In genomic region chr15:55824857-55825613, GRCh38 we compare ENCODE assay signal across 1 cellular context.
A peak's percentile ranks its signal among the peaks of the same experiment; 100 is the strongest.
TF ChIP-seq lines count a peak whose summit lies in the region.

No MANE protein-coding gene starts in this region.

TF ChIP-seq in HEK293, 187 proteins besides CTCF, POLR2A, EP300 and RAD21 (continued from another document and continues in another):
- TF ChIP-seq ZNF280D (tag by site-specific recombination; IDR thresholded peaks at IDR 0.05): no peak
- TF ChIP-seq KLF10 (tag by site-specific recombination; IDR thresholded peaks at IDR 0.05): no peak
- TF ChIP-seq ZNF341 (tag by site-specific recombination; IDR thresholded peaks at IDR 0.05; ENCODE audit: low read depth): no peak; the same call in 1 of the 2 replicates
- no peak for TF ChIP-seq ZBTB11 (tag by site-specific recombination; conservative IDR thresholded peaks at IDR 0.05; ENCODE audit: low read depth)
- TF ChIP-seq ZNF416 (tag by site-specific recombination; IDR thresholded peaks at IDR 0.05): no peak
- no peak for TF ChIP-seq ZNF362 (tag by site-specific recombination; IDR thresholded peaks at IDR 0.05)
- TF ChIP-seq ZNF571 (tag by site-specific recombination; IDR thresholded peaks at IDR 0.05): no peak
- TF ChIP-seq HOXA7 (CRISPR knock-in tag; IDR thresholded peaks at IDR 0.05; ENCODE audit: borderline replicate concordance): no peak
- TF ChIP-seq ZNF707 (tag by site-specific recombination; IDR thresholded peaks at IDR 0.05): no peak
- no peak for TF ChIP-seq ZNF692 (tag by site-specific recombination; IDR thresholded peaks at IDR 0.05)
- TF ChIP-seq ZSCAN16 (tag by site-specific recombination; IDR thresholded peaks at IDR 0.05): no peak
- no peak for TF ChIP-seq ZNF777 (tag by site-specific recombination; IDR thresholded peaks at IDR 0.05; ENCODE audit: borderline replicate concordance)
- TF ChIP-seq HIC1 (tag by site-specific recombination; IDR thresholded peaks at IDR 0.05): no peak; the same call in 1 of the 2 replicates
- TF ChIP-seq SP3 (tag by site-specific recombination; IDR thresholded peaks at IDR 0.05): no peak
- TF ChIP-seq ZNF248 (tag by site-specific recombination; IDR thresholded peaks at IDR 0.05): no peak
- TF ChIP-seq ZNF785 (tag by site-specific recombination; IDR thresholded peaks at IDR 0.05): no peak
- TF ChIP-seq ZNF521 (tag by site-specific recombination; IDR thresholded peaks at IDR 0.05): no peak
- TF ChIP-seq ZNF747 (tag by site-specific recombination; IDR thresholded peaks at IDR 0.05): no peak
- no peak for TF ChIP-seq HOXC10 (CRISPR knock-in tag; IDR thresholded peaks at IDR 0.05)
- TF ChIP-seq ZBTB8A (tag by site-specific recombination; IDR thresholded peaks at IDR 0.05): peak; percentile 52; the same call in 1 of the 2 replicates
- TF ChIP-seq ZNF366 (tag by site-specific recombination; conservative IDR thresholded peaks at IDR 0.05): peak; percentile 71
- 0 out of 2 replicates have a peak, but pooled peaks have one; percentile 28 for TF ChIP-seq ZNF501 (tag by site-specific recombination; IDR thresholded peaks at IDR 0.05)
- peak; percentile 85 for TF ChIP-seq OVOL3 (tag by site-specific recombination; IDR thresholded peaks at IDR 0.05)
- no peak for TF ChIP-seq ZNF169 (tag by site-specific recombination; IDR thresholded peaks at IDR 0.05)
- no peak for TF ChIP-seq ZNF473 (tag by site-specific recombination; IDR thresholded peaks at IDR 0.05)
- TF ChIP-seq ZNF132 (tag by site-specific recombination; IDR thresholded peaks at IDR 0.05; ENCODE audit: borderline replicate concordance): no peak
- 0 out of 2 replicates have a peak, but pooled peaks have one; percentile 37 for TF ChIP-seq KLF7 (tag by site-specific recombination; IDR thresholded peaks at IDR 0.05; ENCODE audit: borderline replicate concordance)
- no peak for TF ChIP-seq ZNF274 (IDR thresholded peaks at IDR 0.05; ENCODE audit: low read length)
- TF ChIP-seq ZNF274 (tag by site-specific recombination; IDR thresholded peaks at IDR 0.05; ENCODE audit: borderline replicate concordance): no peak
- peak; percentile 32; the same call in 1 of the 2 replicates for TF ChIP-seq ZNF146 (tag by site-specific recombination; IDR thresholded peaks at IDR 0.05)
- no peak for TF ChIP-seq ZNF223 (tag by site-specific recombination; IDR thresholded peaks at IDR 0.05)
- no peak for TF ChIP-seq HOXD13 (CRISPR knock-in tag; IDR thresholded peaks at IDR 0.05; ENCODE audit: borderline replicate concordance)
- TF ChIP-seq ZNF514 (tag by site-specific recombination; IDR thresholded peaks at IDR 0.05): no peak
- TF ChIP-seq ZBTB20 (tag by site-specific recombination; IDR thresholded peaks at IDR 0.05): no peak
- TF ChIP-seq ZFP41 (tag by site-specific recombination; IDR thresholded peaks at IDR 0.05; ENCODE audit: borderline replicate concordance): no peak
- peak; percentile 21; the same call in 1 of the 2 replicates for TF ChIP-seq ZNF121 (tag by site-specific recombination; IDR thresholded peaks at IDR 0.05)
- no peak for TF ChIP-seq ZNF26 (tag by site-specific recombination; IDR thresholded peaks at IDR 0.05)
- no peak for TF ChIP-seq ZNF423 (tag by site-specific recombination; IDR thresholded peaks at IDR 0.05)
- TF ChIP-seq ZNF639 (tag by site-specific recombination; IDR thresholded peaks at IDR 0.05): no peak
- no peak for TF ChIP-seq ZNF23 (tag by site-specific recombination; IDR thresholded peaks at IDR 0.05; ENCODE audit: borderline replicate concordance)
- no peak for TF ChIP-seq ZNF560 (tag by site-specific recombination; IDR thresholded peaks at IDR 0.05; ENCODE audit: borderline replicate concordance)
- TF ChIP-seq ZNF488 (tag by site-specific recombination; IDR thresholded peaks at IDR 0.05): peak; percentile 68; the same call in 1 of the 2 replicates
- no peak for TF ChIP-seq SP2 (tag by site-specific recombination; IDR thresholded peaks at IDR 0.05)
- TF ChIP-seq ZSCAN23 (tag by site-specific recombination; IDR thresholded peaks at IDR 0.05): peak; percentile 57; the same call in 1 of the 2 replicates
- TF ChIP-seq GLI2 (tag by site-specific recombination; IDR thresholded peaks at IDR 0.05; ENCODE audit: borderline replicate concordance, low read depth): peak; percentile 87; the same call in 1 of the 2 replicates
- TF ChIP-seq ZNF184 (tag by site-specific recombination; IDR thresholded peaks at IDR 0.05): no peak
- TF ChIP-seq ZNF214 (tag by site-specific recombination; IDR thresholded peaks at IDR 0.05; ENCODE audit: borderline replicate concordance): no peak
- TF ChIP-seq ZSCAN5A (tag by site-specific recombination; IDR thresholded peaks at IDR 0.05): no peak
- no peak for TF ChIP-seq ZNF133 (tag by site-specific recombination; IDR thresholded peaks at IDR 0.05)
- no peak for TF ChIP-seq ZBTB7A (tag by site-specific recombination; IDR thresholded peaks at IDR 0.05; ENCODE audit: low read depth)
